16 cellular contexts compared by ENCODE assay signal in the genomic region with DNA sequence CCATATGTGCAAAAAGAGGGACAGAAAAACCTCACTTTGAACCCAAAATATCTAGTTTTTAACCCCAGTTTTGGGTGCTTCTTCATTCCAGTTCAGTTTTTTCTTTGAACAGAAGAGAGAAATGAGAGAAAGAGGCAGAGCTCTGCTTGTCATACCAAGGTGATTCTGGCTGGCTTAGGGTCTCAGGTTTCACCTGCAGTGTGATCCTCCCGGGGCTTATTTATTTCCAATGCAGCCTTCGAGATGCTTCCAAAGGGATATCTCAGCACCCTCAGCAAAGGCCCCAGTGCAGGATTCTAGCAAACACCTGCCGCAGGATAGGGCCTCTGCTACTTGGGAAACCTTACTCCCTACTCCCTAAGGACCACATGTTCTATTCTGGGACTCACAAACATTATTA.
"Had no signal": no experiment of that assay in that cellular context is flagged by ENCODE, and none has a peak within 500 bp of the region (broad histone marks: within the 10 kb centered on the region; RNA-seq: fewer than 3 reads in every experiment).

No MANE protein-coding gene starts in this region.

- H3K27ac Mint-ChIP-seq: activated CD4-positive, alpha-beta memory T cell treated with anti-CD3 and anti-CD28 coated beads for 36 hours; activated naive CD8-positive, alpha-beta T cell treated with anti-CD3 and anti-CD28 coated beads, Interleukin-2, amount 10 ng/mL, durations not matched to agents 7 days and 5 days; naive B cell had no signal

- H3K36me3 Mint-ChIP-seq: activated CD4-positive, alpha-beta memory T cell treated with anti-CD3 and anti-CD28 coated beads for 36 hours; activated naive CD8-positive, alpha-beta T cell treated with anti-CD3 and anti-CD28 coated beads, Interleukin-2, amount 10 ng/mL, durations not matched to agents 7 days and 5 days; naive B cell had no signal

- H3K27ac ChIP-seq: breast epithelium, dorsolateral prefrontal cortex, esophagus muscularis mucosa, neutrophil, prostate gland had no signal

- H3K9me3 Mint-ChIP-seq: activated CD4-positive, alpha-beta memory T cell treated with anti-CD3 and anti-CD28 coated beads for 36 hours had no signal

- H3K36me3 ChIP-seq: breast epithelium, esophagus muscularis mucosa, neutrophil, prostate gland, upper lobe of left lung had no signal

- H3K9me3 ChIP-seq: esophagus muscularis mucosa, neutrophil, prostate gland, upper lobe of left lung had no signal

- DNase-seq: activated CD4-positive, alpha-beta memory T cell treated with anti-CD3 and anti-CD28 coated beads for 36 hours; activated CD8-positive, alpha-beta memory T cell treated with anti-CD3 and anti-CD28 coated beads, Interleukin-2, amount 50 U/mL, for 4 hours; activated naive CD8-positive, alpha-beta T cell treated with anti-CD3 and anti-CD28 coated beads, Interleukin-2, amount 10 ng/mL, durations not matched to agents 7 days and 5 days; anterior cingulate cortex; dorsolateral prefrontal cortex; glutamatergic neuron; kidney; midbrain; naive B cell; stimulated activated CD4-positive, alpha-beta T cell treated with anti-CD3 and anti-CD28 coated beads, Interleukin-2, amount 100 ng/mL, for 48 hours; stimulated activated naive CD4-positive, alpha-beta T cell treated with Interleukin-2 at 50 U/mL for 16 hours; upper lobe of left lung had no signal

- H3K4me1 ChIP-seq: breast epithelium had no signal

- H3K4me3 ChIP-seq: breast epithelium, dorsolateral prefrontal cortex, esophagus muscularis mucosa, prostate gland, upper lobe of left lung had no signal

- H3K4me3 Mint-ChIP-seq: activated CD4-positive, alpha-beta memory T cell treated with anti-CD3 and anti-CD28 coated beads for 36 hours; activated naive CD8-positive, alpha-beta T cell treated with anti-CD3 and anti-CD28 coated beads, Interleukin-2, amount 10 ng/mL, durations not matched to agents 7 days and 5 days; naive B cell had no signal
